25 cellular contexts compared by ENCODE assay signal in genomic region chr14:89603938-89604480, GRCh38.
DNase-seq lines count a peak whose midpoint lies in the region; ATAC-seq and TF ChIP-seq lines count a peak whose summit lies in the region.
"Had no signal": no experiment of that assay in that cellular context is flagged by ENCODE, and none has a peak within 500 bp of the region (broad histone marks: within the 10 kb centered on the region; RNA-seq: fewer than 3 reads in every experiment).

No MANE protein-coding gene starts in this region.

- peak overlapping the region; percentile 2 for H3K27ac Mint-ChIP-seq in activated T-cell treated with anti-CD3 and anti-CD28 coated beads, Interleukin-2, amount 50 U/mL, for 72 hours
- peak overlapping the region; percentile 27 for H3K27ac Mint-ChIP-seq in endothelial cell (ENCODE audit: unreplicated experiment)
- H3K27ac Mint-ChIP-seq in stimulated activated naive B cell treated with anti-CD40 and anti-IgM and Interleukin-4, amounts not matched to agents 10 μg/mL and 1 μg/mL and 100 μg/mL, for 72 hours = no peak overlapping the region
- H3K27ac Mint-ChIP-seq: memory B cell, nephron progenitor cell had no signal

- H3K9me3 Mint-ChIP-seq in activated T-cell treated with anti-CD3 and anti-CD28 coated beads, Interleukin-2, amount 50 U/mL, for 72 hours = peaks cover 9 to 11% of the 10 kb centered on the region in 2 donors
- H3K9me3 Mint-ChIP-seq in endothelial cell (ENCODE audit: unreplicated experiment) = peaks cover 3% of the 10 kb centered on the region
- H3K9me3 Mint-ChIP-seq in stimulated activated naive B cell treated with anti-CD40 and anti-IgM and Interleukin-4, amounts not matched to agents 10 μg/mL and 1 μg/mL and 100 μg/mL, for 72 hours = peaks cover 17 to 21% of the 10 kb centered on the region in 2 donors

- no peaks in the 10 kb centered on the region for H3K27me3 Mint-ChIP-seq in activated T-cell treated with anti-CD3 and anti-CD28 coated beads, Interleukin-2, amount 50 U/mL, for 72 hours (ENCODE audit: low read depth)
- H3K27me3 Mint-ChIP-seq in endothelial cell (ENCODE audit: unreplicated experiment) = peaks cover 2% of the 10 kb centered on the region
- H3K27me3 Mint-ChIP-seq in stimulated activated naive B cell treated with anti-CD40 and anti-IgM and Interleukin-4, amounts not matched to agents 10 μg/mL and 1 μg/mL and 100 μg/mL, for 72 hours = no peaks in the 10 kb centered on the region
- H3K27me3 Mint-ChIP-seq: memory B cell had no signal

- H3K4me3 Mint-ChIP-seq in activated T-cell treated with anti-CD3 and anti-CD28 coated beads, Interleukin-2, amount 50 U/mL, for 72 hours = peak overlapping the region; percentile 26 to 66
- H3K4me3 Mint-ChIP-seq in endothelial cell (ENCODE audit: unreplicated experiment) = no peak overlapping the region
- peak overlapping the region; percentile 3 to 43 for H3K4me3 Mint-ChIP-seq in stimulated activated naive B cell treated with anti-CD40 and anti-IgM and Interleukin-4, amounts not matched to agents 10 μg/mL and 1 μg/mL and 100 μg/mL, for 72 hours
- H3K4me3 Mint-ChIP-seq: CD14-positive monocyte, memory B cell, nephron progenitor cell had no signal

- no peak for ATAC-seq in activated T-cell treated with anti-CD3 and anti-CD28 coated beads, Interleukin-2, amount 50 U/mL, for 72 hours (replicated peaks in 1 of 2)
- no peak for ATAC-seq in stimulated activated naive B cell treated with anti-CD40 and anti-IgM and Interleukin-4, amounts not matched to agents 10 μg/mL and 1 μg/mL and 100 μg/mL, for 72 hours (replicated peaks)
- ATAC-seq: heart left ventricle, PC-3 had no signal

- DNase-seq in activated T-cell treated with anti-CD3 and anti-CD28 coated beads, Interleukin-2, amount 50 U/mL, for 72 hours = no peak
- no peak for DNase-seq in activated T-cell treated with anti-CD3 and anti-CD28 coated beads, Interleukin-2, amount 50 U/mL, for 48 hours
- DNase-seq in endothelial cell (ENCODE audit: low spot score) (no peak), mucosa of gallbladder (ENCODE audit: low spot score) (no peak), cerebellar cortex (ENCODE audit: low spot score) (no peak)
- DNase-seq in stimulated activated naive B cell treated with anti-CD40 and anti-IgM and Interleukin-4, amounts not matched to agents 10 μg/mL and 1 μg/mL and 100 μg/mL, for 72 hours = no peak
- DNase-seq in effector memory CD4-positive, alpha-beta T cell = no peak
- DNase-seq: activated CD4-positive, alpha-beta T cell treated with anti-CD3 and anti-CD28 coated beads for 4 hours; caudate nucleus; DMS53; effector CD8-positive, alpha-beta T cell; heart left ventricle; islet precursor cell; NCI-H1092 treated with DMSO at 0.1 percent for 48 hours; NCI-H2081 treated with DMSO at 0.1 percent for 48 hours; NCI-H526; nephron progenitor cell; PC-3; T1000; thyroid gland had no signal

- peaks cover 8% of the 10 kb centered on the region for H3K9me3 ChIP-seq in effector memory CD4-positive, alpha-beta T cell (ENCODE audit: control insufficient read depth, low read length)
- H3K9me3 ChIP-seq: thyroid gland had no signal

- H3K4me3 ChIP-seq in effector memory CD4-positive, alpha-beta T cell (ENCODE audit: insufficient read depth, low read depth, low read length, poor library complexity, severe bottlenecking) = no peak overlapping the region
- H3K4me3 ChIP-seq: heart left ventricle, SJSA1, thyroid gland had no signal

- H3K36me3 ChIP-seq in effector memory CD4-positive, alpha-beta T cell (ENCODE audit: control insufficient read depth, insufficient read depth, low read length) = no peaks in the 10 kb centered on the region
- H3K36me3 ChIP-seq: heart left ventricle, SJSA1, thyroid gland had no signal

- TF ChIP-seq CTCF in VCaP (conservative IDR thresholded peaks at IDR 0.05) (no peak), endothelial cell (IDR thresholded peaks at IDR 0.05; ENCODE audit: unreplicated experiment) (no peak)

- H3K27ac ChIP-seq in VCaP = peak overlapping the region; percentile 22; the same call in 1 of the 2 replicates
- H3K27ac ChIP-seq in effector memory CD4-positive, alpha-beta T cell (ENCODE audit: insufficient read depth, low read length, poor library complexity, severe bottlenecking) = no peak overlapping the region
- H3K27ac ChIP-seq: KMS-11, SJSA1, thyroid gland had no signal

- H3K4me1 ChIP-seq in effector memory CD4-positive, alpha-beta T cell (ENCODE audit: control insufficient read depth, insufficient read depth, low read length, poor library complexity, severe bottlenecking) = no peaks in the 10 kb centered on the region
- H3K4me1 ChIP-seq: thyroid gland had no signal

- peaks cover 22 to 69% of the 10 kb centered on the region in 2 donors for H3K36me3 Mint-ChIP-seq in activated T-cell treated with anti-CD3 and anti-CD28 coated beads, Interleukin-2, amount 50 U/mL, for 72 hours (ENCODE audit: insufficient read depth in 2 of 2)
- peaks cover 14% of the 10 kb centered on the region for H3K36me3 Mint-ChIP-seq in endothelial cell (ENCODE audit: low read depth, unreplicated experiment)
- H3K36me3 Mint-ChIP-seq in stimulated activated naive B cell treated with anti-CD40 and anti-IgM and Interleukin-4, amounts not matched to agents 10 μg/mL and 1 μg/mL and 100 μg/mL, for 72 hours = peaks cover 46 to 69% of the 10 kb centered on the region in 2 donors

- peaks cover 43% of the 10 kb centered on the region for H3K4me1 Mint-ChIP-seq in activated T-cell treated with anti-CD3 and anti-CD28 coated beads, Interleukin-2, amount 50 U/mL, for 72 hours (ENCODE audit: low read depth)
- peaks cover 9% of the 10 kb centered on the region for H3K4me1 Mint-ChIP-seq in endothelial cell (ENCODE audit: unreplicated experiment)
- H3K4me1 Mint-ChIP-seq in stimulated activated naive B cell treated with anti-CD40 and anti-IgM and Interleukin-4, amounts not matched to agents 10 μg/mL and 1 μg/mL and 100 μg/mL, for 72 hours = peaks cover 17 to 31% of the 10 kb centered on the region in 2 donors

- no peaks in the 10 kb centered on the region for H3K27me3 ChIP-seq in effector memory CD4-positive, alpha-beta T cell (replicated peaks; ENCODE audit: control insufficient read depth, insufficient read depth, low read length, poor library complexity, severe bottlenecking)
- H3K27me3 ChIP-seq: heart left ventricle, SJSA1, thyroid gland had no signal
